Comparison of ENCODE assay signal across 2 cellular contexts in genomic region chr3:12062605-12063004, GRCh38.
A peak's percentile ranks its signal among the peaks of the same experiment; 100 is the strongest.
TF ChIP-seq lines count a peak whose summit lies in the region.

No MANE protein-coding gene starts in this region.

TF ChIP-seq in HepG2, 621 proteins besides CTCF, POLR2A, EP300 and RAD21:
- 0 out of 2 replicates have a peak, but pooled peaks have one; percentile 30 for TF ChIP-seq MAFF (IDR thresholded peaks at IDR 0.05; ENCODE audit: low read depth, low read length)
- TF ChIP-seq ZNF18 (CRISPR knock-in tag; IDR thresholded peaks at IDR 0.05; ENCODE audit: insufficient replicate concordance), result no peak
- no peak for TF ChIP-seq ZMYM3 (CRISPR knock-in tag; IDR thresholded peaks at IDR 0.05)
- peak; percentile 47 to 51; a peak in 2 of 4 replicates for TF ChIP-seq MAFK (conservative IDR thresholded peaks at IDR 0.05 in 1 of 2, IDR thresholded peaks at IDR 0.05 in 1 of 2; ENCODE audit: low read length in 2 of 2)
- TF ChIP-seq ZNF274 (CRISPR knock-in tag; IDR thresholded peaks at IDR 0.05), result no peak

TF ChIP-seq in K562, 482 proteins besides CTCF, POLR2A, EP300 and RAD21:
- no peak for TF ChIP-seq PURB (CRISPR knock-in tag; IDR thresholded peaks at IDR 0.05; ENCODE audit: low read depth)
- TF ChIP-seq CEBPG (CRISPR knock-in tag; IDR thresholded peaks at IDR 0.05), result no peak
- no peak for TF ChIP-seq CEBPG (tag; conservative IDR thresholded peaks at IDR 0.05 in 1 of 2, IDR thresholded peaks at IDR 0.05 in 1 of 2)
- peak; percentile 40 for TF ChIP-seq C11orf30 (IDR thresholded peaks at IDR 0.05; ENCODE audit: low read depth)
- TF ChIP-seq DMBX1 (CRISPR knock-in tag; IDR thresholded peaks at IDR 0.05; ENCODE audit: borderline replicate concordance), result no peak
- TF ChIP-seq MAFF (IDR thresholded peaks at IDR 0.05; ENCODE audit: low read length), result peak; percentile 36; the same call in 1 of the 2 replicates
- TF ChIP-seq ZNF316 (IDR thresholded peaks at IDR 0.05), result 0 out of 2 replicates have a peak, but pooled peaks have one; percentile 39
- TF ChIP-seq NR2C2 (CRISPR knock-in tag; IDR thresholded peaks at IDR 0.05), result no peak
- TF ChIP-seq NR2C2 (tag; IDR thresholded peaks at IDR 0.05), result no peak
